8 cellular contexts compared by ENCODE assay signal in genomic region chr17:50346313-50347086, GRCh38. TPM values are rescaled to one million over a fixed set of nuclear protein-coding genes. Genes with fewer than 3 reads are reported as not detected.
DNase-seq lines count a peak whose midpoint lies in the region; ATAC-seq and TF ChIP-seq lines count a peak whose summit lies in the region.

No MANE protein-coding gene starts in this region.

- H3K36me3 ChIP-seq in KOPT-K1 (ENCODE audit: insufficient read depth, low read length) (no peaks in the 10 kb centered on the region), ovary (no peaks in the 10 kb centered on the region), uterus (no peaks in the 10 kb centered on the region)

- WGBS in ovary, 3 donors = 0 to 1% (median 0%) methylated on average over 28 to 55 of the region's 55 CpGs

- H3K4me1 ChIP-seq in foreskin keratinocyte (peaks cover 14% of the 10 kb centered on the region), ovary (ENCODE audit: insufficient read depth) (peaks cover 8% of the 10 kb centered on the region), uterus (peaks cover 0 to 11% of the 10 kb centered on the region in 2 donors)

- TF ChIP-seq POLR2A in ovary (IDR thresholded peaks at IDR 0.05) = no peak
- TF ChIP-seq POLR2A in uterus (IDR thresholded peaks at IDR 0.05) = no peak

- TF ChIP-seq CTCF in GM10266 (IDR thresholded peaks at IDR 0.05; ENCODE audit: control insufficient read depth, insufficient read depth, low read depth, missing control alignments) (no peak), foreskin keratinocyte (conservative IDR thresholded peaks at IDR 0.05) (no peak), ovary (IDR thresholded peaks at IDR 0.05) (no peak), uterus (IDR thresholded peaks at IDR 0.05) (peak in 1 of 4 experiments; percentile 4)

- peak overlapping the region; percentile 88 for H3K4me3 ChIP-seq in ovary
- peak overlapping the region; percentile 87 to 90 for H3K4me3 ChIP-seq in uterus

- no peaks in the 10 kb centered on the region for H3K27me3 Mint-ChIP-seq in activated T-cell treated with anti-CD3 and anti-CD28 coated beads, Interleukin-2, amount 50 U/mL, for 4 hours (ENCODE audit: low read depth)

- peak; percentile 53 for ATAC-seq in GM21737 (IDR thresholded peaks at IDR 0.05; ENCODE audit: unreplicated experiment)
- ATAC-seq in activated T-cell treated with anti-CD3 and anti-CD28 coated beads, Interleukin-2, amount 50 U/mL, for 4 hours = peak; percentile 71 to 72
- ATAC-seq in foreskin keratinocyte = peak; percentile 39

- H3K9me3 Mint-ChIP-seq in activated T-cell treated with anti-CD3 and anti-CD28 coated beads, Interleukin-2, amount 50 U/mL, for 4 hours = no peaks in the 10 kb centered on the region

- no peaks in the 10 kb centered on the region for H3K36me3 Mint-ChIP-seq in activated T-cell treated with anti-CD3 and anti-CD28 coated beads, Interleukin-2, amount 50 U/mL, for 4 hours (ENCODE audit: insufficient read depth)

- no peaks in the 10 kb centered on the region for H3K27me3 ChIP-seq in foreskin keratinocyte
- H3K27me3 ChIP-seq in ovary = no peaks in the 10 kb centered on the region
- no peaks in the 10 kb centered on the region for H3K27me3 ChIP-seq in uterus

- H3K27ac ChIP-seq in KOPT-K1 (ENCODE audit: low read depth, low read length, poor library complexity, severe bottlenecking) (peak overlapping the region; percentile 56), foreskin keratinocyte (no peak overlapping the region), ovary (peak overlapping the region; percentile 4 to 24), uterus (peak overlapping the region; percentile 76 to 78)

- peak overlapping the region; percentile 89 for H3K4me3 Mint-ChIP-seq in activated T-cell treated with anti-CD3 and anti-CD28 coated beads, Interleukin-2, amount 50 U/mL, for 4 hours

- peak; percentile 80 for DNase-seq in GM10266 (ENCODE audit: extremely low spot score)
- DNase-seq in activated T-cell treated with anti-CD3 and anti-CD28 coated beads, Interleukin-2, amount 50 U/mL, for 4 hours = peak; percentile 34
- peak in 1 of 2 donors; percentile 7 for DNase-seq in foreskin keratinocyte
- peak; percentile 51 to 77 (median 65) for DNase-seq in ovary
- DNase-seq in uterus = peak; percentile 46 to 50
- no peak for DNase-seq in COR-L47 (lab: John Stamatoyannopoulos, UW)

- TF ChIP-seq EP300 in ovary (IDR thresholded peaks at IDR 0.05) = no peak

- intact Hi-C loops in ovary (cut with DNase I) = no loop called here
- intact Hi-C loops in uterus (cut with DNase I; ENCODE audit: low total_unique reads) = no loop called here

- H3K9me3 ChIP-seq in KOPT-K1 (ENCODE audit: insufficient read depth, low read length, poor library complexity, severe bottlenecking) (peaks cover 6% of the 10 kb centered on the region), ovary (no peaks in the 10 kb centered on the region), uterus (no peaks in the 10 kb centered on the region)

- H3K4me1 Mint-ChIP-seq in activated T-cell treated with anti-CD3 and anti-CD28 coated beads, Interleukin-2, amount 50 U/mL, for 4 hours (ENCODE audit: low read depth) = peaks cover 37% of the 10 kb centered on the region

RNA-seq across cellular contexts. Expression of gene XYLT2, which starts 0.6 kb away (rescaled TPM):
- 10 to 100 TPM; 23.8 to 25.0 (median 24.1) TPM for total RNA-seq in activated T-cell treated with anti-CD3 and anti-CD28 coated beads, Interleukin-2, amount 50 U/mL, for 4 hours
- 36.5 and 38.0 TPM in 2 replicates for total RNA-seq in foreskin keratinocyte
- 21.8 and 22.2 TPM in 2 replicates for polyA plus RNA-seq in foreskin keratinocyte
- total RNA-seq in ovary = 10 to 100 TPM; 17.9 to 34.1 (median 28.7) TPM
- polyA plus RNA-seq in ovary = 10 to 100 TPM in 1 of 2 donors, 1 to 10 TPM in 1; 5.2 to 17.2 TPM
- 10 to 100 TPM; 23.5 to 34.0 (median 28.5) TPM for total RNA-seq in uterus

RNA-seq across cellular contexts. Expression of gene MRPL27, which starts 26.5 kb away (rescaled TPM):
- 100 to 1,000 TPM in 2 of 3 donors, 10 to 100 TPM in 1; 85.2 to 109 (median 102) TPM for total RNA-seq in activated T-cell treated with anti-CD3 and anti-CD28 coated beads, Interleukin-2, amount 50 U/mL, for 4 hours
- total RNA-seq in foreskin keratinocyte (116 and 123 TPM in 2 replicates), ovary (10 to 100 TPM; 38.7 to 60.2 (median 47.7) TPM), uterus (10 to 100 TPM; 16.4 to 72.1 (median 45.8) TPM)
- polyA plus RNA-seq in foreskin keratinocyte (171 and 178 TPM in 2 replicates), ovary (10 to 100 TPM; 53.6 to 74.8 TPM)

RNA-seq across cellular contexts. Expression of gene EME1, which starts 26.5 kb away (rescaled TPM):
- total RNA-seq in activated T-cell treated with anti-CD3 and anti-CD28 coated beads, Interleukin-2, amount 50 U/mL, for 4 hours = 10 to 100 TPM; 12.2 to 13.3 (median 12.6) TPM
- total RNA-seq in foreskin keratinocyte = 11.8 and 13.5 TPM in 2 replicates
- polyA plus RNA-seq in foreskin keratinocyte = 8.5 and 9.7 TPM in 2 replicates
- total RNA-seq in ovary = 1 to 10 TPM in 2 of 7 donors, under 1 TPM in 5; 0.46 to 1.3 (median 0.88) TPM
- 1 to 10 TPM in 1 of 2 donors, under 1 TPM in 1; 0.63 to 1.4 TPM for polyA plus RNA-seq in ovary
- 1 to 10 TPM in 2 of 4 donors, not detected in 2; 1.7 to 3.4 TPM for total RNA-seq in uterus

RNA-seq across cellular contexts. Expression of gene LRRC59, which starts 50.8 kb away (rescaled TPM):
- 100 to 1,000 TPM; 153 to 174 (median 159) TPM for total RNA-seq in activated T-cell treated with anti-CD3 and anti-CD28 coated beads, Interleukin-2, amount 50 U/mL, for 4 hours
- total RNA-seq in foreskin keratinocyte (223 and 231 TPM in 2 replicates), ovary (10 to 100 TPM; 18.4 to 64.5 (median 41.0) TPM), uterus (10 to 100 TPM; 24.1 to 62.4 (median 47.1) TPM)
- polyA plus RNA-seq in foreskin keratinocyte (166 and 173 TPM in 2 replicates), ovary (10 to 100 TPM; 22.5 to 71.4 TPM)
